8 cellular contexts compared by ENCODE assay signal in the genomic region with DNA sequence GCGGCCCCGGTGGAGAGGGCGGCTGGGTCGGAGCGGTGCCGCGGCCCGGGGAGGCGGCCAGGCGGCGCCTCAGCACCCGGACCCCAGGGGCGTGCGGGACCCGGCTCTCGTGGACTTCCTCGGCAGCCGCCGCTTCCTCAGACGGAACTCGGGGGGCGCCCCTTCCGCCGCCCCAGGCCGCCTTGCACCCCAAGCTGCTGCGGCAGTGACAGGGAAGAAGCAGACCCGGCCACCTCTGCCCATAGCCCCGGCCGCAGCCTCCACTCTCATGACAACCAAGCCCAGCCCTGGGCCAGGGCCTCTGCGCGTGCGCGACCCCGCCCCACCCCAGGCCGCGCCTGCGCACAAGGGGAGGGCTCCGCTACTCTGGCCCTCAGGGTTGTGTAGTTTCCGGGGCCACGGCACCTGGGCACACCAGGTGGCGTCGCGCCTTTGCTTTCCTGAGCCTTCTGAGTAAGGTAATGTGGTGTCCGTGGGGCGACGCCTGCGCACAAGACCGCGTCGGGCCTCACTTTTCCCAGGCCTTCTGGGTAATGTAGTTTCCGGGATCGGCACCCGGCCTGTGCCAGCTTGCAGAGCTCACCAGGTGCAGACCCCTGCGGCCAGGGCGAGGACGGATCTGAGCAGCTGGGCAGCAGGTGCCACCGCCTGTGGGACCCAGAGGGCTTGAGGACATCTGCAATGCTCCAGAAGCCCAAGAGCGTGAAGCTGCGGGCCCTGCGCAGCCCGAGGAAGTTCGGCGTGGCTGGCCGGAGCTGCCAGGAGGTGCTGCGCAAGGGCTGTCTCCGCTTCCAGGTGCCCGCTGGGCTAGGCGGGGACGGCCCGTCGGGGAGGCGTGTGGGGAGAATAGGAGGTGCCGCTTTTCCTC. TPM values are rescaled to one million over a fixed set of nuclear protein-coding genes. Genes with fewer than 3 reads are reported as not detected.
DNase-seq lines count a peak whose midpoint lies in the region; ATAC-seq and TF ChIP-seq lines count a peak whose summit lies in the region.

Gene CEP104, minus strand, starts transcription at position 289 of the 868 bp plus-strand sequence. CDS start 4,804 bp downstream, outside the sequence.
Gene DFFB, plus strand, starts transcription at position 554 of the 868 bp plus-strand sequence. Its CDS starts 128 bp downstream, at position 682.

- WGBS in right lobe of liver (ENCODE audit: insufficient coverage, low coverage, low lambda C conversion rate, missing lambda C conversion rate), result 0% methylated on average over 12 of the region's 73 CpGs

- intact Hi-C loops in dorsolateral prefrontal cortex (cut with DNase I), result loop anchor here in 1 of 2 donors (5.0 kb wide), 1 partner anchor 60 kb away; the partner anchor contains the start of gene LRRC47
- intact Hi-C loops in right lobe of liver (cut with DNase I), result loop anchor here in 1 of 2 donors (5.0 kb wide), 1 partner anchor 40 kb away; no protein-coding TSS in a partner anchor

- peaks cover 0 to 19% (median 9%) of the 10 kb centered on the region in 4 donors for H3K4me1 ChIP-seq in right lobe of liver

- DNase-seq in NCI-H774 (lab: John Stamatoyannopoulos, UW) (peak; percentile 89), dorsolateral prefrontal cortex (peak; percentile 76 to 95 (median 90)), right lobe of liver (peak; percentile 95 to 98 (median 98))
- DNase-seq in activated CD4-positive, alpha-beta T cell treated with anti-CD3 and anti-CD28 coated beads, Interleukin-2, amount 50 U/mL, for 48 hours, result peak; percentile 92 to 95
- DNase-seq in stimulated activated CD4-positive, alpha-beta T cell treated with anti-CD3 and anti-CD28 coated beads, Interleukin-4, amount 100 ng/mL, for 4 hours, result peak; percentile 93 to 98

- H3K36me3 ChIP-seq in right lobe of liver, result no peaks in the 10 kb centered on the region

- H3K27me3 ChIP-seq in dorsolateral prefrontal cortex (no peaks in the 10 kb centered on the region), right lobe of liver (no peaks in the 10 kb centered on the region)

- ATAC-seq in GM19328 (IDR thresholded peaks at IDR 0.05; ENCODE audit: unreplicated experiment) (peak; percentile 94), HG03520 (IDR thresholded peaks at IDR 0.05; ENCODE audit: unreplicated experiment) (peak; percentile 96), right lobe of liver (peak; percentile 94 to 98 (median 96))

- H3K9me3 ChIP-seq in right lobe of liver, result no peaks in the 10 kb centered on the region

- H3K4me3 ChIP-seq in dorsolateral prefrontal cortex, result peak within 1 kb of the TSS; percentile 66 to 100 (median 94)
- H3K4me3 ChIP-seq in right lobe of liver, result peak within 1 kb of the TSS; percentile 60 to 82 (median 75)

- peak; percentile 58 for TF ChIP-seq CTCF in C4-2B (conservative IDR thresholded peaks at IDR 0.05)
- TF ChIP-seq CTCF in dorsolateral prefrontal cortex (IDR thresholded peaks at IDR 0.05 in 54 of 56, conservative IDR thresholded peaks at IDR 0.05 in 2 of 56; ENCODE audit: low read depth in 1 of 56, partially characterized antibody in 56 of 56), result peak in 40 of 56 donors; percentile 11 to 63 (median 39)
- peak; percentile 28 to 60 (median 53) for TF ChIP-seq CTCF in right lobe of liver (IDR thresholded peaks at IDR 0.05)

- peak; percentile 73 for TF ChIP-seq POLR2A in right lobe of liver (IDR thresholded peaks at IDR 0.05)

- peak within 1 kb of the TSS; percentile 92 for H3K27ac ChIP-seq in C4-2B
- peak within 1 kb of the TSS; percentile 19 to 95 (median 81) for H3K27ac ChIP-seq in dorsolateral prefrontal cortex
- peak within 1 kb of the TSS; percentile 54 to 61 (median 56) for H3K27ac ChIP-seq in right lobe of liver

RNA-seq across cellular contexts. Expression of gene CEP104, which starts in this region (rescaled TPM):
- 10 to 100 TPM; 37.8 to 83.4 (median 59.1) TPM for total RNA-seq in dorsolateral prefrontal cortex
- total RNA-seq in right lobe of liver, result 10 to 100 TPM; 16.7 to 36.4 (median 26.6) TPM

RNA-seq across cellular contexts. Expression of gene DFFB, which starts in this region (rescaled TPM):
- total RNA-seq in dorsolateral prefrontal cortex (10 to 100 TPM in 117 of 120 experiments, 1 to 10 TPM in 3; 6.3 to 27.1 (median 16.6) TPM), right lobe of liver (1 to 10 TPM; 2.0 to 3.5 (median 2.9) TPM)

Comparison
In these comparisons a context has a peak if more than half of its experiments do, and no peak if none do; other contexts are left out.
1. Peak in every context shown above with its lines: DNase-seq, ATAC-seq, H3K4me3 ChIP-seq and H3K27ac ChIP-seq.